ENCODE assay signal across 25 cellular contexts in genomic region chr1:226589008-226589733, GRCh38. TPM values are rescaled to one million over a fixed set of nuclear protein-coding genes. Genes with fewer than 3 reads are reported as not detected.
DNase-seq lines count a peak whose midpoint lies in the region; FAIRE-seq and TF ChIP-seq lines count a peak whose summit lies in the region.
"Had no signal": no experiment of that assay in that cellular context is flagged by ENCODE, and none has a peak within 500 bp of the region (broad histone marks: within the 10 kb centered on the region; RNA-seq: fewer than 3 reads in every experiment).

No MANE protein-coding gene starts in this region.

- CTCF ChIA-PET in Caco-2 (lab: Charles Lee): interaction anchor here (0.8 to 1.2 kb wide), 2 partner anchors 20 to 164 kb away, joined by 3 read pairs; no protein-coding TSS in a partner anchor

- H3K9me3 ChIP-seq in astrocyte (ENCODE audit: insufficient read depth, low read depth, low read length) (no peaks in the 10 kb centered on the region), left ventricle myocardium inferior (replicated peaks) (no peaks in the 10 kb centered on the region), Caco-2 (no peaks in the 10 kb centered on the region)
- H3K9me3 ChIP-seq: colonic mucosa, MG63, prostate gland, tibial nerve had no signal

- H3K4me1 ChIP-seq in astrocyte (ENCODE audit: insufficient read depth, low read length) (no peaks in the 10 kb centered on the region), left ventricle myocardium inferior (peaks cover 11% of the 10 kb centered on the region), Caco-2 (no peaks in the 10 kb centered on the region)
- H3K4me1 ChIP-seq: colonic mucosa, prostate gland had no signal

- H3K27me3 Mint-ChIP-seq in astrocyte (ENCODE audit: low read depth, unreplicated experiment) (peaks cover 46% of the 10 kb centered on the region), Caco-2 (ENCODE audit: insufficient read depth, unreplicated experiment) (no peaks in the 10 kb centered on the region)

- no peak overlapping the region for H3K4me3 ChIP-seq in astrocyte (ENCODE audit: insufficient read depth, low read depth, low read length)
- no peak overlapping the region for H3K4me3 ChIP-seq in left ventricle myocardium inferior
- H3K4me3 ChIP-seq in Caco-2 (ENCODE audit: low read depth, low read length): no peak overlapping the region
- H3K4me3 ChIP-seq: colonic mucosa, lung, MG63, prostate gland, tibial nerve had no signal

- H3K27me3 ChIP-seq in astrocyte (ENCODE audit: insufficient read depth, low read length) (peaks cover 6% of the 10 kb centered on the region), left ventricle myocardium inferior (ENCODE audit: low read depth) (no peaks in the 10 kb centered on the region), Caco-2 (replicated peaks; ENCODE audit: control insufficient read depth, insufficient read depth, low read length) (no peaks in the 10 kb centered on the region)
- H3K27me3 ChIP-seq: colonic mucosa, MG63, tibial nerve had no signal

- no peaks in the 10 kb centered on the region for H3K79me2 ChIP-seq in astrocyte (ENCODE audit: insufficient read depth, low read length)

- intact Hi-C loops in left ventricle myocardium inferior (cut with micrococcal nuclease): no loop called here
- intact Hi-C loops in Caco-2 (cut with micrococcal nuclease; ENCODE audit: unreplicated experiment): no loop called here

- peak; percentile 16 for DNase-seq in EH (ENCODE audit: low read depth)
- DNase-seq in astrocyte (ENCODE audit: low read depth): no peak
- DNase-seq in left ventricle myocardium inferior: no peak
- DNase-seq in renal cortical epithelial cell (ENCODE audit: low read depth): peak; percentile 29
- DNase-seq in SK-N-DZ (ENCODE audit: low spot score): no peak
- DNase-seq in Caco-2: no peak
- DNase-seq in mesenteric fat pad (ENCODE audit: low spot score): no peak
- no peak for DNase-seq in NCI-H146 treated with DMSO at 0.1 percent for 48 hours (lab: John Stamatoyannopoulos, UW; ENCODE audit: unreplicated experiment)
- DNase-seq: activated CD4-positive, alpha-beta T cell treated with anti-CD3 and anti-CD28 coated beads, Interleukin-2, amount 50 U/mL, for 4 hours; C1 segment of cervical spinal cord; colonic mucosa; foreskin melanocyte; IMR-90; MG63; naive thymus-derived CD8-positive, alpha-beta T cell; NCI-H1694 treated with DMSO at 0.1 percent for 48 hours; stimulated activated CD4-positive, alpha-beta T cell treated with anti-CD3 and anti-CD28 coated beads, Interleukin-15, amount 100 ng/mL, for 24 hours; stimulated activated naive B cell treated with anti-CD40 and anti-IgM and Interleukin-4, amounts not matched to agents 10 μg/mL and 1 μg/mL and 100 μg/mL, for 72 hours; T-helper 1 cell; WERI-Rb-1 had no signal

- H3K4me2 ChIP-seq in astrocyte (ENCODE audit: low read length): no peak overlapping the region

- H3K9me3 Mint-ChIP-seq in astrocyte (ENCODE audit: unreplicated experiment) (peaks cover 2% of the 10 kb centered on the region), Caco-2 (ENCODE audit: unreplicated experiment) (no peaks in the 10 kb centered on the region)
- H3K9me3 Mint-ChIP-seq: naive thymus-derived CD8-positive, alpha-beta T cell; stimulated activated naive B cell treated with anti-CD40 and anti-IgM and Interleukin-4, amounts not matched to agents 10 μg/mL and 1 μg/mL and 100 μg/mL, for 72 hours had no signal

- TF ChIP-seq CTCF in astrocyte (IDR thresholded peaks at IDR 0.05; ENCODE audit: insufficient read depth, low read depth, low read length) (no peak), left ventricle myocardium inferior (IDR thresholded peaks at IDR 0.05; ENCODE audit: borderline replicate concordance) (no peak), Caco-2 (IDR thresholded peaks at IDR 0.05; ENCODE audit: insufficient read depth in 1 of 2, low read depth in 1 of 2, low read length in 1 of 2, severe bottlenecking in 1 of 2, unreplicated experiment in 1 of 2) (no peak)

- peaks cover 18% of the 10 kb centered on the region for H3K4me1 Mint-ChIP-seq in astrocyte (ENCODE audit: low read depth, unreplicated experiment)
- no peaks in the 10 kb centered on the region for H3K4me1 Mint-ChIP-seq in Caco-2 (ENCODE audit: low read depth, unreplicated experiment)
- H3K4me1 Mint-ChIP-seq: naive thymus-derived CD8-positive, alpha-beta T cell had no signal

- no peak for FAIRE-seq in astrocyte (lab: Jason Lieb, UNC)

- H3K36me3 ChIP-seq in astrocyte (ENCODE audit: insufficient read depth, low read length) (no peaks in the 10 kb centered on the region), left ventricle myocardium inferior (no peaks in the 10 kb centered on the region), Caco-2 (ENCODE audit: control insufficient read depth, insufficient read depth, low read length) (no peaks in the 10 kb centered on the region)
- H3K36me3 ChIP-seq: colonic mucosa, MG63, prostate gland, tibial nerve, WERI-Rb-1 had no signal

- H3K9ac ChIP-seq in astrocyte (ENCODE audit: low read length): no peak overlapping the region

- no peak overlapping the region for H2AFZ ChIP-seq in astrocyte (ENCODE audit: low read depth, low read length)

- H3K4me3 Mint-ChIP-seq in astrocyte (ENCODE audit: unreplicated experiment) (no peak overlapping the region), Caco-2 (ENCODE audit: unreplicated experiment) (no peak overlapping the region)
- H3K4me3 Mint-ChIP-seq: naive thymus-derived CD8-positive, alpha-beta T cell; stimulated activated naive B cell treated with anti-CD40 and anti-IgM and Interleukin-4, amounts not matched to agents 10 μg/mL and 1 μg/mL and 100 μg/mL, for 72 hours had no signal

- BruUV-seq in Caco-2 (replicated peaks; lab: Mats Ljungman, UMichigan): no TSS peak

- POLR2A ChIA-PET in Caco-2 (lab: Charles Lee): no interaction called here

- H3K36me3 Mint-ChIP-seq in astrocyte (ENCODE audit: low read depth, unreplicated experiment) (peaks cover 4% of the 10 kb centered on the region), Caco-2 (ENCODE audit: insufficient read depth, unreplicated experiment) (peaks cover 4% of the 10 kb centered on the region)
- H3K36me3 Mint-ChIP-seq: naive thymus-derived CD8-positive, alpha-beta T cell had no signal

- no peak overlapping the region for H3K27ac ChIP-seq in astrocyte (ENCODE audit: low read depth, low read length)
- peak overlapping the region; percentile 57 for H3K27ac ChIP-seq in left ventricle myocardium inferior (replicated peaks)
- H3K27ac ChIP-seq: colonic mucosa, prostate gland, WERI-Rb-1 had no signal

- H3K27ac Mint-ChIP-seq in astrocyte (ENCODE audit: unreplicated experiment) (peak overlapping the region; percentile 53), Caco-2 (ENCODE audit: unreplicated experiment) (no peak overlapping the region)
- H3K27ac Mint-ChIP-seq: naive thymus-derived CD8-positive, alpha-beta T cell; stimulated activated naive B cell treated with anti-CD40 and anti-IgM and Interleukin-4, amounts not matched to agents 10 μg/mL and 1 μg/mL and 100 μg/mL, for 72 hours had no signal

- H4K20me1 ChIP-seq in astrocyte (ENCODE audit: insufficient read depth, low read length): no peaks in the 10 kb centered on the region

RNA-seq across cellular contexts. Expression of gene STUM, which starts 40.6 kb away (rescaled TPM):
- not detected in 2 replicates for total RNA-seq in astrocyte
- 0.85 TPM for total RNA-seq in left ventricle myocardium inferior
- total RNA-seq in renal cortical epithelial cell: 0.45 TPM in 1 of 2 replicates, not detected in the other
- polyA plus RNA-seq in SK-N-DZ (2014; cell fraction: cytosol; rRNA removed): not detected in 2 replicates
- 0.05 TPM in 1 of 2 replicates, not detected in the other for polyA plus RNA-seq in SK-N-DZ (2014; cell fraction: nucleus; rRNA removed)
- total RNA-seq in Caco-2 (2022): 1.7 and 1.9 TPM in 2 replicates
- total RNA-seq in mesenteric fat pad: 1.8 TPM
- total RNA-seq: H4, IMR-90, NCI-H460 had no signal
- polyA plus RNA-seq: IMR-90; naive thymus-derived CD8-positive, alpha-beta T cell had no signal

Comparison
In these comparisons a context has a peak if more than half of its experiments do, and no peak if none do; other contexts are left out.
1. DNase-seq: peak in EH (single experiment) and renal cortical epithelial cell (single experiment); none in astrocyte (single experiment), left ventricle myocardium inferior (single experiment), SK-N-DZ (single experiment), Caco-2 (0 of 2), mesenteric fat pad (single experiment) and NCI-H146 treated with DMSO at 0.1 percent for 48 hours (single experiment).